Comparison of ENCODE assay signal across 19 cellular contexts in the genomic region with DNA sequence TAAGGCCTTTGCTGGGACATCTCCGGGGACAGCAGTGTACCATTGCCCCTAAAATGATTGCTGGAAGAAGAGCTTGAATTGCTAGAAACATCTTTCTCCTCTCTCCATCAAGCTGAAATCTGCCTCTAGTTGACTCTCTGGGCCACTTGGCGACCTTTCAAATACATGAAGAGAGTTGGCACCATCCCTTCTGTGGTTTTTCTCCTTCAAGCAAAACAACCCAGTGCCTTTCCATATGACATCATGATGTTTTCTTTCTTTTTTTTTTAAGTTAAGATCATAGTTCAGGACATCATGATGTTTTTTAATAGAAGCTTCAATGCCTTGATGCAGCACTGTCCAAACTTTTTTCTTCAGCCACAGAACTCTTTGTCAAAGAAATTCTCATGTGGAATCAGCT.
A peak's percentile ranks its signal among the peaks of the same experiment; 100 is the strongest.
DNase-seq lines count a peak whose midpoint lies in the region; ATAC-seq and TF ChIP-seq lines count a peak whose summit lies in the region.
"Had no signal": no experiment of that assay in that cellular context is flagged by ENCODE, and none has a peak within 500 bp of the region (broad histone marks: within the 10 kb centered on the region; RNA-seq: fewer than 3 reads in every experiment).

No MANE protein-coding gene starts in this region.

- no peak for TF ChIP-seq CTCF in left ventricle myocardium inferior (IDR thresholded peaks at IDR 0.05; ENCODE audit: borderline replicate concordance)

- peak; percentile 12 for DNase-seq in EH (ENCODE audit: low read depth)
- peak; percentile 42 to 69 for DNase-seq in NCI-H446 (lab: John Stamatoyannopoulos, UW)
- peak; percentile 24 for DNase-seq in epidermal melanocyte (ENCODE audit: insufficient read length, low spot score)
- DNase-seq in renal cortical epithelial cell (ENCODE audit: low read depth), result peak; percentile 79
- DNase-seq in stimulated activated CD4-positive, alpha-beta T cell treated with anti-CD3 and anti-CD28 coated beads, Interleukin-2, amount 100 ng/mL, for 48 hours, result no peak
- DNase-seq in SHP77 treated with DMSO at 0.1 percent for 48 hours (lab: John Stamatoyannopoulos, UW), result no peak
- DNase-seq in left ventricle myocardium inferior, result no peak
- DNase-seq: activated CD4-positive, alpha-beta memory T cell treated with anti-CD3 and anti-CD28 coated beads, Interleukin-2, amount 10 ng/mL, durations not matched to agents 7 days and 5 days; activated naive CD4-positive, alpha-beta T cell treated with Interleukin-2 at 50 U/mL for 16 hours; activated T-cell treated with anti-CD3 and anti-CD28 coated beads for 4 hours; endodermal cell; kidney; mammary epithelial cell; NCI-H187; occipital lobe; stimulated activated CD8-positive, alpha-beta memory T cell treated with anti-CD3 and anti-CD28 coated beads, Interleukin-4, amount 100 ng/mL, for 48 hours; upper lobe of right lung had no signal

- ATAC-seq in GM21526 (IDR thresholded peaks at IDR 0.05; ENCODE audit: low FRiP score, unreplicated experiment), result no peak
- ATAC-seq: upper lobe of right lung had no signal

- H3K9me3 ChIP-seq in left ventricle myocardium inferior (replicated peaks), result no peaks in the 10 kb centered on the region
- H3K9me3 ChIP-seq: upper lobe of right lung had no signal

- no peaks in the 10 kb centered on the region for H3K27me3 ChIP-seq in left ventricle myocardium inferior (ENCODE audit: low read depth)
- H3K27me3 ChIP-seq: upper lobe of right lung had no signal

- no peak overlapping the region for H3K4me3 ChIP-seq in left ventricle myocardium inferior
- H3K4me3 ChIP-seq: SK-N-MC, upper lobe of right lung had no signal

- H3K4me1 ChIP-seq in left ventricle myocardium inferior, result no peaks in the 10 kb centered on the region
- H3K4me1 ChIP-seq: upper lobe of right lung had no signal

- intact Hi-C loops in left ventricle myocardium inferior (cut with micrococcal nuclease), result no loop called here

- H3K36me3 ChIP-seq in left ventricle myocardium inferior, result no peaks in the 10 kb centered on the region
- H3K36me3 ChIP-seq: upper lobe of right lung had no signal

- H3K27ac ChIP-seq in left ventricle myocardium inferior (replicated peaks), result no peak overlapping the region
- H3K27ac ChIP-seq: SK-N-MC, upper lobe of right lung had no signal

Comparison
In these comparisons a context has a peak if more than half of its experiments do, and no peak if none do; other contexts are left out.
1. DNase-seq: peak in EH (single experiment), NCI-H446 (2 of 2), epidermal melanocyte (single experiment) and renal cortical epithelial cell (single experiment); none in stimulated activated CD4-positive, alpha-beta T cell treated with anti-CD3 and anti-CD28 coated beads, Interleukin-2, amount 100 ng/mL, for 48 hours (0 of 2), SHP77 treated with DMSO at 0.1 percent for 48 hours (single experiment) and left ventricle myocardium inferior (single experiment).